8 cellular contexts compared by ENCODE assay signal in the genomic region with DNA sequence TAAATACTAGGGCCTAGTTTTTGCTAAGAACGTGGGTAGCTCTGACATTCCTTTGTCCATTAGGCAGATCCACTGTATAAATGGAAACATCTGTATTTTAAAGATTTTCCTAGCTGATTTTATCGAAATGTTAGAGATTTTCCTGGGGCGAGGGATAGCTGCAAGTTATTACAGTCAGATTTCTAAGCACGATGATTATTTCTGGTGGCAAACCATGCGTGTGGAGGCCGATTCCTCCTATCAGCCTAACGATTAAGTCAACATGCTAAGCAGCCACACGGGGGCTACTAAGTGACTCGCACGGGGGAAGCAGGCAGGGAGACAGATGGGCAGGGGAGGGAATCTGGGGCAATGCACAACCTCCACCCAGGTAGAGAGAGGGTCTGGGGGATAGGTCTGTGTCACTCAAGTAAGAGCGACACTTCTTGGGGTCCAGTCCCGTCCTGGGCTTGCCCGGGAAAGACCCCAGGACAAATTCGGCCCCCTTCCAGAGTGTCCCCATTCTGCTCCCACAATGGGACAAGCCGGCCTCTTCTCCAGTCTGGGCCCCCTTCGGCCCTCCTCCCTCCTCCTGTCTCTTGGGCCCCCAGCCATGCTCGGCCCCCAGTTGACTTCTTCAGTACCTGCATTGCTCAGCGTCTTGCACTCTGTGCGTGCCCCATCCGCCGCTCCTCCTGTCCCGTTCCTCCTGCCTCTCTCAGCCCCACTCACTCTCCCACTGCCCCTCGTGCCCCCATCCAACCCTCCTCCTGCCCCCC. TPM values are rescaled to one million over a fixed set of nuclear protein-coding genes. Genes with fewer than 3 reads are reported as not detected.
DNase-seq lines count a peak whose midpoint lies in the region; ATAC-seq and TF ChIP-seq lines count a peak whose summit lies in the region.

No MANE protein-coding gene starts in this region.

- peaks cover 19% of the 10 kb centered on the region for H3K36me3 ChIP-seq in lower lobe of right lung

- peaks cover 31% of the 10 kb centered on the region for H3K4me1 ChIP-seq in lower lobe of right lung

- intact Hi-C loops in lower lobe of right lung (cut with DNase I): no loop called here

- peak overlapping the region; percentile 97 for H3K27ac ChIP-seq in lower lobe of right lung

- H3K27me3 ChIP-seq in lower lobe of right lung (ENCODE audit: low read depth): no peaks in the 10 kb centered on the region

- ATAC-seq in HG03139 (IDR thresholded peaks at IDR 0.05; ENCODE audit: unreplicated experiment) (peak; percentile 34), lower lobe of right lung (peak; percentile 52 to 59)

- TF ChIP-seq CTCF in lower lobe of right lung (IDR thresholded peaks at IDR 0.05): peak; percentile 28

- H3K4me3 ChIP-seq in lower lobe of right lung: peak overlapping the region; percentile 82

- no peaks in the 10 kb centered on the region for H3K9me3 ChIP-seq in lower lobe of right lung

- DNase-seq in SKM-1 treated with dmso at 0.1 percent for 144 hours (lab: John Stamatoyannopoulos, UW; ENCODE audit: unreplicated experiment) (peak; percentile 73), SKM-1 (lab: John Stamatoyannopoulos, UW; ENCODE audit: unreplicated experiment) (no peak), NCI-H460 (ENCODE audit: extremely low read depth, low read depth) (peak; percentile 49), ecto neural progenitor cell (ENCODE audit: low spot score) (peak; percentile 80), lower lobe of right lung (peak; percentile 54)
- DNase-seq in activated CD4-positive, alpha-beta T cell treated with anti-CD3 and anti-CD28 coated beads, Interleukin-2, amount 50 U/mL, for 1 hour: peak; percentile 57
- peak in 2 of 3 experiments; percentile 18 to 22 for DNase-seq in stimulated activated CD4-positive, alpha-beta T cell treated with anti-CD3 and anti-CD28 coated beads, TNF-alpha, amount 100 ng/mL, for 4 hours (ENCODE audit: low read depth in 3 of 3)

RNA-seq across cellular contexts. Expression of gene C11orf24, which starts 0.6 kb away (rescaled TPM):
- total RNA-seq in NCI-H460 (2014; rRNA removed; shearing (Covaris generic)): 31.5 and 34.5 TPM in 2 replicates
- 37.7 and 75.2 TPM in 2 replicates for polyA plus RNA-seq in NCI-H460 (2014; cell fraction: nucleus; rRNA removed)
- 24.7 TPM for total RNA-seq in lower lobe of right lung

RNA-seq across cellular contexts. Expression of gene LRP5, which starts 41.2 kb away (rescaled TPM):
- 14.2 TPM in 2 replicates for total RNA-seq in NCI-H460 (2014; rRNA removed; shearing (Covaris generic))
- 22.2 and 34.5 TPM in 2 replicates for polyA plus RNA-seq in NCI-H460 (2014; cell fraction: nucleus; rRNA removed)
- total RNA-seq in lower lobe of right lung: 66.1 TPM

RNA-seq across cellular contexts. Expression of gene KMT5B, which starts 58.1 kb away (rescaled TPM):
- 16.7 and 21.2 TPM in 2 replicates for total RNA-seq in NCI-H460 (2014; rRNA removed; shearing (Covaris generic))
- 7.9 and 9.6 TPM in 2 replicates for polyA plus RNA-seq in NCI-H460 (2014; cell fraction: nucleus; rRNA removed)
- total RNA-seq in lower lobe of right lung: 48.6 TPM
